ENCODE assay signal across 15 cellular contexts in the genomic region with DNA sequence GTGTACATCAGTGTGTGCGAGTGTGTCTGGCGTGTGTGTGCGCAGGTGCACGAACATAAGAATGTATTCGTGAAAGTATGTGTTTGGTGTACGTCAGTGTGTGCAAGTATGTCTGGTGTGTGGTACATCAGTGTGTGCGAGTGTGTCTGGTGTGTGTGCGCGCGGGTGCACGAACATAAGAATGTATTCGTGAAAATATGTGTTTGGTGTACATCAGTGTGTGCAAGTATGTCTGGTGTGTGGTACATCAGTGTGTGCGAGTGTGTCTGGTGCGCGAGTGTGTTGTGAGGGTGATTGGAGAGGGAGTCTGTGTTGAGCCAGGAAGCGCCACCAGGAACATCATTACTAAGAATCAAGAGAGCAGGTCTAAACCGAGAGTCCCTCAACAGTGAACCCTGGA.
"Had no signal": no experiment of that assay in that cellular context is flagged by ENCODE, and none has a peak within 500 bp of the region (broad histone marks: within the 10 kb centered on the region; RNA-seq: fewer than 3 reads in every experiment).

No MANE protein-coding gene starts in this region.

- DNase-seq: activated B cell treated with CpG ODN at 0.5 μM for 24 hours; activated CD4-positive, alpha-beta T cell treated with anti-CD3 and anti-CD28 coated beads, Interleukin-2, amount 10 ng/mL, durations not matched to agents 7 days and 5 days; activated effector memory CD4-positive, alpha-beta T cell treated with anti-CD3 and anti-CD28 coated beads, Interleukin-2, amount 50 U/mL, for 16 hours; activated T-cell treated with anti-CD3 and anti-CD28 coated beads, Interleukin-2, amount 50 U/mL, for 4 hours; caudate nucleus; glutamatergic neuron; hypothalamus; kidney; left lung had no signal

- H3K4me1 Mint-ChIP-seq: activated B cell treated with CpG ODN at 0.5 μM for 24 hours had no signal

- H3K27me3 Mint-ChIP-seq: activated B cell treated with CpG ODN at 0.5 μM for 24 hours; activated CD4-positive, alpha-beta T cell treated with anti-CD3 and anti-CD28 coated beads, Interleukin-2, amount 10 ng/mL, durations not matched to agents 7 days and 5 days; natural killer cell treated with Interleukin-12 subunit alpha and Interleukin-12 subunit beta and Interleukin-15 and Interleukin-18, amount 100 ng/mL, for 72 hours had no signal

- H3K36me3 Mint-ChIP-seq: activated naive CD4-positive, alpha-beta T cell treated with anti-CD3 and anti-CD28 coated beads, Interleukin-2, amount 50 U/mL, for 72 hours; natural killer cell treated with Interleukin-12 subunit alpha and Interleukin-12 subunit beta and Interleukin-15 and Interleukin-18, amount 100 ng/mL, for 72 hours had no signal

- H3K9me3 Mint-ChIP-seq: activated CD4-positive, alpha-beta T cell treated with anti-CD3 and anti-CD28 coated beads, Interleukin-2, amount 10 ng/mL, durations not matched to agents 7 days and 5 days; activated naive CD4-positive, alpha-beta T cell treated with anti-CD3 and anti-CD28 coated beads, Interleukin-2, amount 50 U/mL, for 72 hours; activated T-cell treated with anti-CD3 and anti-CD28 coated beads, Interleukin-2, amount 50 U/mL, for 4 hours; natural killer cell treated with Interleukin-12 subunit alpha and Interleukin-12 subunit beta and Interleukin-15 and Interleukin-18, amount 100 ng/mL, for 72 hours; T-helper 2 cell treated with Interferon-gamma antibody and Interleukin-4, amounts not matched to agents 5 μg/mL and 100 μg/mL, for 36 hours had no signal

- H3K27ac ChIP-seq: foreskin keratinocyte, left lung, sigmoid colon, spleen had no signal

- ATAC-seq: activated naive CD4-positive, alpha-beta T cell treated with anti-CD3 and anti-CD28 coated beads, Interleukin-2, amount 50 U/mL, for 72 hours; activated T-cell treated with anti-CD3 and anti-CD28 coated beads, Interleukin-2, amount 50 U/mL, for 4 hours; natural killer cell treated with Interleukin-12 subunit alpha and Interleukin-12 subunit beta and Interleukin-15 and Interleukin-18, amount 100 ng/mL, for 72 hours had no signal

- H3K27me3 ChIP-seq: foreskin keratinocyte, left lung, sigmoid colon had no signal

- H3K4me3 Mint-ChIP-seq: activated B cell treated with CpG ODN at 0.5 μM for 24 hours; activated CD4-positive, alpha-beta T cell treated with anti-CD3 and anti-CD28 coated beads, Interleukin-2, amount 10 ng/mL, durations not matched to agents 7 days and 5 days; activated T-cell treated with anti-CD3 and anti-CD28 coated beads, Interleukin-2, amount 50 U/mL, for 4 hours; natural killer cell treated with Interleukin-12 subunit alpha and Interleukin-12 subunit beta and Interleukin-15 and Interleukin-18, amount 100 ng/mL, for 72 hours; T-helper 2 cell treated with Interferon-gamma antibody and Interleukin-4, amounts not matched to agents 5 μg/mL and 100 μg/mL, for 36 hours had no signal

- H3K27ac Mint-ChIP-seq: activated B cell treated with CpG ODN at 0.5 μM for 24 hours; activated CD4-positive, alpha-beta T cell treated with anti-CD3 and anti-CD28 coated beads, Interleukin-2, amount 10 ng/mL, durations not matched to agents 7 days and 5 days; natural killer cell treated with Interleukin-12 subunit alpha and Interleukin-12 subunit beta and Interleukin-15 and Interleukin-18, amount 100 ng/mL, for 72 hours; T-helper 2 cell treated with Interferon-gamma antibody and Interleukin-4, amounts not matched to agents 5 μg/mL and 100 μg/mL, for 36 hours had no signal

- H3K36me3 ChIP-seq: left lung, sigmoid colon, spleen had no signal

- H3K9me3 ChIP-seq: left lung, sigmoid colon had no signal

- H3K4me3 ChIP-seq: left lung, sigmoid colon, spleen had no signal
